ENCODE assay signal across 14 cellular contexts in genomic region chr11:76773921-76774361, GRCh38. TPM values are rescaled to one million over a fixed set of nuclear protein-coding genes. Genes with fewer than 3 reads are reported as not detected.
DNase-seq lines count a peak whose midpoint lies in the region; ATAC-seq and TF ChIP-seq lines count a peak whose summit lies in the region.
"Had no signal": no experiment of that assay in that cellular context is flagged by ENCODE, and none has a peak within 500 bp of the region (broad histone marks: within the 10 kb centered on the region; RNA-seq: fewer than 3 reads in every experiment).

No MANE protein-coding gene starts in this region.

- no peak for TF ChIP-seq CTCF in uterus (IDR thresholded peaks at IDR 0.05)

- H3K27me3 ChIP-seq in muscle layer of colon (ENCODE audit: control insufficient read depth in 1 of 2, insufficient read depth in 2 of 2, low read length in 2 of 2) (no peaks in the 10 kb centered on the region), uterus (no peaks in the 10 kb centered on the region)

- no peak overlapping the region for H3K9ac ChIP-seq in muscle layer of colon (ENCODE audit: low read length)

- no peaks in the 10 kb centered on the region for H3K9me3 ChIP-seq in muscle layer of colon (ENCODE audit: low read length)
- H3K9me3 ChIP-seq in uterus: no peaks in the 10 kb centered on the region

- H3K4me1 ChIP-seq in muscle layer of colon (ENCODE audit: insufficient read depth, low read length) (peaks cover 5% of the 10 kb centered on the region), uterus (peaks cover 22 to 27% of the 10 kb centered on the region in 2 donors)

- H3K36me3 ChIP-seq in muscle layer of colon (ENCODE audit: insufficient read depth, low read length): no peaks in the 10 kb centered on the region
- no peaks in the 10 kb centered on the region for H3K36me3 ChIP-seq in uterus

- ATAC-seq in GM21360 (IDR thresholded peaks at IDR 0.05; ENCODE audit: unreplicated experiment): no peak
- no peak for ATAC-seq in GM19324 (IDR thresholded peaks at IDR 0.05; ENCODE audit: low FRiP score, unreplicated experiment)
- no peak for ATAC-seq in GM21528 (IDR thresholded peaks at IDR 0.05; ENCODE audit: low FRiP score, unreplicated experiment)
- ATAC-seq: activated CD8-positive, alpha-beta T cell treated with anti-CD3 and anti-CD28 coated beads, Interleukin-2, amount 10 ng/mL, durations not matched to agents 7 days and 5 days; CD8-positive, alpha-beta T cell had no signal

- DNase-seq in DMS53 (lab: John Stamatoyannopoulos, UW) (peak; percentile 56), DMS53 treated with DMSO at 0.1 percent for 48 hours (lab: John Stamatoyannopoulos, UW; ENCODE audit: unreplicated experiment) (no peak), epithelial cell of prostate (ENCODE audit: low read depth, low spot score) (no peak), uterus (peak; percentile 68 to 79)
- DNase-seq: 8988T; activated CD8-positive, alpha-beta T cell treated with anti-CD3 and anti-CD28 coated beads, Interleukin-2, amount 10 ng/mL, durations not matched to agents 7 days and 5 days; CD8-positive, alpha-beta T cell; midbrain; MM.1S; nucleus accumbens had no signal

- intact Hi-C loops in uterus (cut with DNase I; ENCODE audit: low total_unique reads): no loop called here

- H3K27ac ChIP-seq in epithelial cell of prostate: peak overlapping the region; percentile 42
- peak overlapping the region; percentile 24 for H3K27ac ChIP-seq in muscle layer of colon (ENCODE audit: low read depth, low read length)
- peak overlapping the region; percentile 82 to 84 for H3K27ac ChIP-seq in uterus

- no peak for TF ChIP-seq POLR2A in uterus (IDR thresholded peaks at IDR 0.05)

- H3K4me3 ChIP-seq in muscle layer of colon (ENCODE audit: low read depth in 1 of 2, low read length in 2 of 2): no peak overlapping the region
- no peak overlapping the region for H3K4me3 ChIP-seq in uterus

RNA-seq across cellular contexts. Expression of gene TSKU, which starts 9.2 kb away (rescaled TPM):
- 100 to 1,000 TPM in 1 of 4 donors, 10 to 100 TPM in 3; 19.4 to 108 (median 27.4) TPM for total RNA-seq in uterus
- total RNA-seq: CD8-positive, alpha-beta T cell had no signal

Comparison
In these comparisons a context has a peak if more than half of its experiments do, and no peak if none do; other contexts are left out.
1. DNase-seq: peak in DMS53 (single experiment) and uterus (2 of 2); none in DMS53 treated with DMSO at 0.1 percent for 48 hours (single experiment) and epithelial cell of prostate (single experiment).
2. H3K27ac ChIP-seq: peak in every context shown above with its lines; median percentile 83 in uterus; 42 in epithelial cell of prostate; 24 in muscle layer of colon.